In genomic region chr13:27006519-27007161, GRCh38 we compare ENCODE assay signal across 8 cellular contexts.
DNase-seq lines count a peak whose midpoint lies in the region; ATAC-seq and TF ChIP-seq lines count a peak whose summit lies in the region.

No MANE protein-coding gene starts in this region.

- peaks cover 3 to 22% (median 18%) of the 10 kb centered on the region in 9 donors for H3K4me1 ChIP-seq in heart right ventricle

- intact Hi-C loops in heart right ventricle (cut with DNase I), result loop anchor here in 1 of 10 donors (10.0 kb wide), 1 partner anchor 168 kb away; the partner anchor contains the start of gene USP12

- peak; percentile 49 for DNase-seq in activated CD8-positive, alpha-beta memory T cell treated with anti-CD3 and anti-CD28 coated beads, Interleukin-2, amount 50 U/mL, for 48 hours
- no peak for DNase-seq in activated CD8-positive, alpha-beta memory T cell treated with anti-CD3 and anti-CD28 coated beads for 24 hours
- peak; percentile 81 for DNase-seq in WERI-Rb-1
- DNase-seq in heart right ventricle, result no peak
- DNase-seq in pons (ENCODE audit: low spot score), result peak; percentile 53
- no peak for DNase-seq in stimulated activated CD4-positive, alpha-beta T cell treated with anti-CD3 and anti-CD28 coated beads, Interleukin-1b, Interleukin-23, amount 100 ng/mL, for 48 hours
- no peak for DNase-seq in ecto neural progenitor cell (ENCODE audit: low spot score)

- H3K9me3 ChIP-seq in WERI-Rb-1 (ENCODE audit: severe bottlenecking) (no peaks in the 10 kb centered on the region), heart right ventricle (peaks cover 0 to 7% (median 0%) of the 10 kb centered on the region in 11 donors)

- H3K27ac ChIP-seq in WERI-Rb-1 (peak overlapping the region; percentile 17; the same call in 1 of the 2 replicates), heart right ventricle (no peak overlapping the region)

- 1 to 5% methylated on average over 29 of the region's 29 CpGs for WGBS in heart right ventricle, 2 donors

- H3K27me3 ChIP-seq in WERI-Rb-1 (ENCODE audit: insufficient read depth, low read depth, severe bottlenecking) (no peaks in the 10 kb centered on the region), heart right ventricle (peaks cover 0 to 27% (median 7%) of the 10 kb centered on the region in 7 donors)

- peak overlapping the region; percentile 56 for H3K4me3 ChIP-seq in WERI-Rb-1 (ENCODE audit: low read depth, low read length)
- H3K4me3 ChIP-seq in heart right ventricle, result peak overlapping the region; percentile 25 to 54 (median 46)

- ATAC-seq in heart right ventricle (peak; percentile 22 to 77 (median 70)), GM19351 (IDR thresholded peaks at IDR 0.05; ENCODE audit: unreplicated experiment) (no peak)

- TF ChIP-seq CTCF in WERI-Rb-1 (IDR thresholded peaks at IDR 0.05; ENCODE audit: low read depth, low read length) (no peak), heart right ventricle (IDR thresholded peaks at IDR 0.05) (no peak)

- no peaks in the 10 kb centered on the region for H3K36me3 ChIP-seq in WERI-Rb-1
- H3K36me3 ChIP-seq in heart right ventricle, result no peaks in the 10 kb centered on the region

Comparison
In these comparisons a context has a peak if more than half of its experiments do, and no peak if none do; other contexts are left out.
1. DNase-seq: peak in activated CD8-positive, alpha-beta memory T cell treated with anti-CD3 and anti-CD28 coated beads, Interleukin-2, amount 50 U/mL, for 48 hours (single experiment), WERI-Rb-1 (single experiment) and pons (single experiment); none in activated CD8-positive, alpha-beta memory T cell treated with anti-CD3 and anti-CD28 coated beads for 24 hours (single experiment), heart right ventricle (0 of 2), stimulated activated CD4-positive, alpha-beta T cell treated with anti-CD3 and anti-CD28 coated beads, Interleukin-1b, Interleukin-23, amount 100 ng/mL, for 48 hours (single experiment) and ecto neural progenitor cell (single experiment).